ENCODE assay signal across 1 cellular context in the genomic region with DNA sequence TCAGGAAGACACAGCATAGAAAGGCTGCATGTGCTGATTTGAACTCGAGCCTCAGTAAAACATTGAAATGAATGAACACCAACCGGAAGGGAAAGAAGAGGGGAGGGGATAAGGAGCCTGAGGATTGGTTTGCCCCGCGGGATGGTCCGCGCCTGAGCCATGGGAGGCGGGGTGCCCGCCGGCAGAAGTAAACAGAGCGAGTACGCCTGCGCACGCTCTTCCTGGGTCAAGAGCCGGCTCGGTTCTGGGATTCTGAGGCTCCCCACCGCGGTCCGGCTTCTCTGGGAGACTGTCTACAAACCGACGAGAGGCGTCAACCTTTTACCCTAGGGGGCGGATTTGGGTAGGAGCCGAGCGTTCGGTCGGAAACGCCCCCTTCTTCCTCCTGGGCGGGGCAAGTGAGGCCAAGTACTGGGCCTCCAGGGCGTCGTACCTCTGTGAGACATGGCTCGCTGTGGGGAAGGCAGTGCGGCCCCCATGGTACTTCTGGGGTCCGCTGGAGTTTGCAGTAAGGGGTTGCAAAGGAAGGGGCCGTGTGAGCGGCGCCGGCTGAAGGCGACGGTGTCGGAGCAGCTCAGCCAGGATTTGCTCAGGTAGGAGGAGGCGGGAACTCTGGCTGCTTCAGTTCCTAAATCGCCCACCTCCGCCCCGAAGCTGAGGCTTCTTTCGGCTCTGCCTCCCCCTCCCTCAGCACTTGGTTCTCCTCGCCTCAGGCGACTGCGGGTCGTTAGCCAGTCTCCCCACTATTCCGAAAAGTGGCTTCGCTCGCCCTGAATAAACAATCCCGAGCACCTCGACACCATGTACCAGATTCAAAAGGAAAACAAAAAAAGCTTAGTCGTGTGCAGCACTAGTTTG.
TF ChIP-seq lines count a peak whose summit lies in the region.

A gene (plus strand): TSS at position 218 of the 858 bp plus-strand sequence. CDS start 227 bp downstream, at position 445.

TF ChIP-seq in IMR-90, 13 proteins besides CTCF, POLR2A, EP300 and RAD21:
- TF ChIP-seq MAZ (IDR thresholded peaks at IDR 0.05; ENCODE audit: borderline replicate concordance, low read depth, low read length) (peak; percentile 19; the same call in 1 of the 2 replicates), RCOR1 (IDR thresholded peaks at IDR 0.05; ENCODE audit: insufficient replicate concordance, low read length) (no peak), RFX5 (IDR thresholded peaks at IDR 0.05; ENCODE audit: low read depth, low read length) (no peak), MXI1 (IDR thresholded peaks at IDR 0.05; ENCODE audit: borderline replicate concordance, low read depth, low read length) (peak; percentile 43; the same call in 1 of the 2 replicates), BHLHE40 (IDR thresholded peaks at IDR 0.05; ENCODE audit: low read depth, low read length) (0 out of 2 replicates have a peak, but pooled peaks have one; percentile 23)
